Comparison of ENCODE assay signal across 8 cellular contexts in the genomic region with DNA sequence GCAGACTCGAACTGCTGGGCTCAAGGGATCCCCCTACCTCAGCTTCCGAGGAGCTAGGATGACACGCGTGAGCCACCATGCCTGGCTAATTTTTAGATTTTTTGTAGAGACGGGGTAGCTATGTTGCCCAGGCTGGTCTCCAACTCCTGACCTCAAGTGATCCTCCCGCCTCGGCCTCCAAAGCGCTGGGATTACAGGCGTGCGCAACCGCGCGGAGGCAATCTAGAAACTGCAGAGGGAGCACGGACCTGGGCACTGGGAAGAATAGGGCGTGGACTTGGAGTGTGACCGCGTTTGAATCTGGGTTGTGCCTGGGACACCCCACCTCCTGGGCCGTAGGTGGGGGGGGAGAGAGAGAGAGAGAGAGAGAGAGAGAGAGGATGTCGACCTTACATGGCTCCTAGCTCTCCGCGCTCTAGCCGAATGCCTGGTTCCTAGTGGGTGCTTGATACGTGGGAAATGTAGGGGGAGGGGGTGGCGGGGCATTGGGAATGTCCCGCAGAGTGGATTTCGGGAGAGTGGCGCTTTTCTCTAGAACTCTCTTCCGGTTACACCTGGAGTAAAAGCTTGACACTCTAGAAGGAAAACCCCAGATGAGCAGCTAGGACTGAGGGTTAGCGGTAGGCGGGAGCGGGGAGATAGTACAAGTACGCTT. TPM values are rescaled to one million over a fixed set of nuclear protein-coding genes. Genes with fewer than 3 reads are reported as not detected.
A peak's percentile ranks its signal among the peaks of the same experiment; 100 is the strongest.
DNase-seq lines count a peak whose midpoint lies in the region; ATAC-seq and TF ChIP-seq lines count a peak whose summit lies in the region.

No MANE protein-coding gene starts in this region.

- BruUV-seq in PC-9 (replicated peaks; lab: Mats Ljungman, UMichigan), result no TSS peak

- H3K18ac ChIP-seq in neuronal stem cell (ENCODE audit: low read length), result peak overlapping the region; percentile 4

- H3K79me1 ChIP-seq in neuronal stem cell (ENCODE audit: low read depth, low read length), result no peaks in the 10 kb centered on the region

- no peak overlapping the region for H3K9ac ChIP-seq in neuronal stem cell (ENCODE audit: low read depth, low read length, poor library complexity)

- peak overlapping the region; percentile 74 for H2BK15ac ChIP-seq in neuronal stem cell (ENCODE audit: low read length)

- H4K91ac ChIP-seq in neuronal stem cell (ENCODE audit: low read depth, low read length, poor library complexity), result no peak overlapping the region

- peak overlapping the region; percentile 77 for H2BK12ac ChIP-seq in neuronal stem cell (ENCODE audit: low read length)

- no peak overlapping the region for H3K4ac ChIP-seq in neuronal stem cell (ENCODE audit: low read length)

- DNase-seq in GM10266 (ENCODE audit: extremely low spot score) (peak; percentile 58), PC-9 (no peak), esophagus muscularis mucosa (ENCODE audit: extremely low spot score) (no peak), neuronal stem cell (ENCODE audit: low spot score) (no peak), cerebellum (ENCODE audit: low spot score) (no peak), NCI-H1092 (lab: John Stamatoyannopoulos, UW) (no peak), H4 (ENCODE audit: low spot score) (no peak)

- intact Hi-C loops in PC-9 (cut with micrococcal nuclease; ENCODE audit: unreplicated experiment) (loop anchor here (5.0 kb wide), 1 partner anchor 100 kb away; no protein-coding TSS in a partner anchor), esophagus muscularis mucosa (cut with DNase I) (no loop called here)

- no peak overlapping the region for H3K14ac ChIP-seq in neuronal stem cell (ENCODE audit: low read length)

- TF ChIP-seq CTCF in GM10266 (IDR thresholded peaks at IDR 0.05; ENCODE audit: control insufficient read depth, insufficient read depth, low read depth, missing control alignments) (no peak), PC-9 (conservative IDR thresholded peaks at IDR 0.05) (peak; percentile 41), esophagus muscularis mucosa (IDR thresholded peaks at IDR 0.05) (peak in 1 of 3 experiments; percentile 16)

- WGBS in esophagus muscularis mucosa, result 46% methylated on average over 31 of the region's 32 CpGs
- no CpG with 5 or more reads among the region's 32 CpGs for WGBS in neuronal stem cell (ENCODE audit: extremely low coverage in 2 of 2, insufficient read length in 2 of 2, insufficient replicate concordance in 1 of 2), 2 donors

- H3K4me3 ChIP-seq in PC-9, result peak overlapping the region; percentile 95
- H3K4me3 ChIP-seq in esophagus muscularis mucosa, result peak overlapping the region; percentile 82 to 94 (median 86)
- peak overlapping the region; percentile 82 to 84 for H3K4me3 ChIP-seq in neuronal stem cell (ENCODE audit: low read length in 2 of 2)

- peak overlapping the region; percentile 95 for H3K27ac ChIP-seq in PC-9
- peak overlapping the region; percentile 97 to 100 (median 99) for H3K27ac ChIP-seq in esophagus muscularis mucosa (replicated peaks in 1 of 4)
- peak overlapping the region; percentile 99 for H3K27ac ChIP-seq in neuronal stem cell (replicated peaks; ENCODE audit: low read length)

- peak overlapping the region; percentile 79 for H2AFZ ChIP-seq in PC-9
- H2AFZ ChIP-seq in neuronal stem cell (ENCODE audit: low read length), result peak overlapping the region; percentile 99

- H4K20me1 ChIP-seq in PC-9 (ENCODE audit: insufficient read depth), result no peaks in the 10 kb centered on the region; the same call in 1 of the 2 replicates

- H3K9me2 ChIP-seq in PC-9 (ENCODE audit: insufficient read depth), result no peaks in the 10 kb centered on the region

- no peak for TF ChIP-seq POLR2A in esophagus muscularis mucosa (IDR thresholded peaks at IDR 0.05; ENCODE audit: low read depth)

- H3K23ac ChIP-seq in neuronal stem cell (ENCODE audit: low read depth, low read length, poor library complexity), result no peak overlapping the region

- peaks cover 32% of the 10 kb centered on the region; the same call in 1 of the 2 replicates for H3F3A ChIP-seq in PC-9 (ENCODE audit: insufficient read depth, low read depth)

- no peak overlapping the region for H4K8ac ChIP-seq in neuronal stem cell (ENCODE audit: low read depth, low read length)

- H3K4me2 ChIP-seq in PC-9, result peak overlapping the region; percentile 92
- peak overlapping the region; percentile 89 for H3K4me2 ChIP-seq in neuronal stem cell (ENCODE audit: insufficient read depth, low read length, poor library complexity, severe bottlenecking)

- no peak for TF ChIP-seq EP300 in esophagus muscularis mucosa (IDR thresholded peaks at IDR 0.05)

- CTCF ChIA-PET in PC-9 (lab: Charles Lee), result interaction anchor here (0.9 kb wide), 1 partner anchor 9 kb away, joined by 3 read pairs; no protein-coding TSS in a partner anchor

- peaks cover 5% of the 10 kb centered on the region for H3K36me3 ChIP-seq in PC-9 (ENCODE audit: low read depth)
- H3K36me3 ChIP-seq in esophagus muscularis mucosa, result peaks cover 0 to 10% (median 0%) of the 10 kb centered on the region in 4 donors
- no peaks in the 10 kb centered on the region for H3K36me3 ChIP-seq in neuronal stem cell (replicated peaks in 1 of 2; ENCODE audit: control insufficient read depth in 2 of 2, insufficient read depth in 2 of 2, low read length in 2 of 2)

- POLR2A ChIA-PET in PC-9 (lab: Charles Lee; ENCODE audit: unreplicated experiment), result interaction anchor here (0.6 to 3.1 kb wide), 3 partner anchors 9 to 639 kb away, joined by 3 to 36 read pairs (median 5); no protein-coding TSS in a partner anchor

- H3K4me1 ChIP-seq in PC-9 (replicated peaks; ENCODE audit: insufficient read depth), result peaks cover 57% of the 10 kb centered on the region
- peaks cover 41 to 53% (median 49%) of the 10 kb centered on the region in 4 donors for H3K4me1 ChIP-seq in esophagus muscularis mucosa
- H3K4me1 ChIP-seq in neuronal stem cell (ENCODE audit: control insufficient read depth in 2 of 2, insufficient read depth in 1 of 2, low read depth in 1 of 2, low read length in 2 of 2), result peaks cover 19 to 28% of the 10 kb centered on the region in 2 donors

- peaks cover 32% of the 10 kb centered on the region for H3K79me2 ChIP-seq in PC-9 (ENCODE audit: low read depth)

- H2BK5ac ChIP-seq in neuronal stem cell (ENCODE audit: low read length), result peak overlapping the region; percentile 100

- no peaks in the 10 kb centered on the region for H3K9me3 ChIP-seq in PC-9 (ENCODE audit: insufficient read depth, low read depth)
- no peaks in the 10 kb centered on the region for H3K9me3 ChIP-seq in esophagus muscularis mucosa
- H3K9me3 ChIP-seq in neuronal stem cell (replicated peaks in 1 of 2; ENCODE audit: control insufficient read depth in 2 of 2, insufficient read depth in 1 of 2, low read depth in 1 of 2, low read length in 2 of 2), result no peaks in the 10 kb centered on the region

- peak; percentile 3 for ATAC-seq in GM21786 (IDR thresholded peaks at IDR 0.05; ENCODE audit: unreplicated experiment)

- H3K27me3 ChIP-seq in PC-9 (ENCODE audit: insufficient read depth, low read depth) (no peaks in the 10 kb centered on the region), esophagus muscularis mucosa (no peaks in the 10 kb centered on the region), neuronal stem cell (ENCODE audit: control insufficient read depth in 3 of 3, insufficient read depth in 3 of 3, low read depth in 1 of 3, low read length in 3 of 3) (no peaks in the 10 kb centered on the region)

- H2BK120ac ChIP-seq in neuronal stem cell (ENCODE audit: low read depth, low read length), result no peak overlapping the region

- H2AK5ac ChIP-seq in neuronal stem cell (ENCODE audit: low read depth, low read length), result peak overlapping the region; percentile 32

RNA-seq across cellular contexts. Expression of a gene that starts 1.2 kb away (rescaled TPM):
- 14.3 and 16.4 TPM in 2 replicates for total RNA-seq in PC-9 (2021)
- 10 to 100 TPM; 18.7 to 74.2 (median 24.1) TPM for total RNA-seq in esophagus muscularis mucosa
- 3.4 TPM for polyA plus RNA-seq in neuronal stem cell (2013, experiment 1 of 2)
- polyA plus RNA-seq in neuronal stem cell (2013, experiment 2 of 2), result 3.5 TPM
- 3.8 TPM for total RNA-seq in cerebellum
- 0.94 and 3.3 TPM in 2 replicates for total RNA-seq in H4 (2014; rRNA removed; shearing (Covaris generic))
